In genomic region chr7:68321076-68321639, GRCh38 we compare ENCODE assay signal across 9 cellular contexts.
DNase-seq lines count a peak whose midpoint lies in the region; ATAC-seq and TF ChIP-seq lines count a peak whose summit lies in the region.
"Had no signal": no experiment of that assay in that cellular context is flagged by ENCODE, and none has a peak within 500 bp of the region (broad histone marks: within the 10 kb centered on the region; RNA-seq: fewer than 3 reads in every experiment).

No MANE protein-coding gene starts in this region.

- 43 to 53% methylated on average over 4 of the region's 4 CpGs for WGBS in sigmoid colon, 2 donors

- no peak for TF ChIP-seq POLR2A in sigmoid colon (IDR thresholded peaks at IDR 0.05)
- no peak for TF ChIP-seq POLR2A in GM18505 (IDR thresholded peaks at IDR 0.05; ENCODE audit: borderline replicate concordance, extremely low read depth, insufficient read depth, insufficient read length)

- H3K27me3 ChIP-seq in sigmoid colon: no peaks in the 10 kb centered on the region

- H3K4me3 ChIP-seq in sigmoid colon: no peak overlapping the region

- H3K27ac ChIP-seq in sigmoid colon: peak overlapping the region in 3 of 4 donors; percentile 42 to 62 (median 49)

- ATAC-seq in GM18505 (IDR thresholded peaks at IDR 0.05; ENCODE audit: unreplicated experiment): no peak
- ATAC-seq in effector memory CD8-positive, alpha-beta T cell (replicated peaks): no peak

- H3K9me3 Mint-ChIP-seq in effector memory CD8-positive, alpha-beta T cell: peaks cover 4 to 18% of the 10 kb centered on the region in 2 donors

- no peak overlapping the region for H3K27ac Mint-ChIP-seq in effector memory CD8-positive, alpha-beta T cell
- H3K27ac Mint-ChIP-seq: HFFc6 had no signal

- no peaks in the 10 kb centered on the region for H3K27me3 Mint-ChIP-seq in effector memory CD8-positive, alpha-beta T cell

- DNase-seq in LoVo (ENCODE audit: low spot score) (peak; percentile 34), NCI-H82 (lab: John Stamatoyannopoulos, UW) (peak; percentile 96), glomerular visceral epithelial cell (ENCODE audit: extremely low spot score) (peak; percentile 1), sigmoid colon (peak; percentile 68), iPS-NIHi11 (ENCODE audit: low spot score) (no peak), AML-193 (lab: John Stamatoyannopoulos, UW) (no peak)
- DNase-seq in effector memory CD8-positive, alpha-beta T cell: no peak
- DNase-seq: HFFc6 had no signal

- H3K4me1 ChIP-seq in sigmoid colon: peaks cover 0 to 27% (median 15%) of the 10 kb centered on the region in 4 donors

- TF ChIP-seq EP300 in sigmoid colon (IDR thresholded peaks at IDR 0.05): no peak

- TF ChIP-seq CTCF in sigmoid colon (IDR thresholded peaks at IDR 0.05): no peak

- H3K4me3 Mint-ChIP-seq in effector memory CD8-positive, alpha-beta T cell: no peak overlapping the region
- H3K4me3 Mint-ChIP-seq: HFFc6 had no signal

- H3K9me3 ChIP-seq in sigmoid colon: peaks cover 0 to 2% (median 0%) of the 10 kb centered on the region in 4 donors

- H3K4me1 Mint-ChIP-seq in effector memory CD8-positive, alpha-beta T cell (ENCODE audit: low read depth in 2 of 2): no peaks in the 10 kb centered on the region

- no peaks in the 10 kb centered on the region for H3K36me3 ChIP-seq in sigmoid colon

- H3K36me3 Mint-ChIP-seq in effector memory CD8-positive, alpha-beta T cell (ENCODE audit: insufficient read depth): no peaks in the 10 kb centered on the region

- intact Hi-C loops in sigmoid colon (cut with DNase I): no loop called here

Comparison
In these comparisons a context has a peak if more than half of its experiments do, and no peak if none do; other contexts are left out.
1. DNase-seq: peak in LoVo (single experiment), NCI-H82 (single experiment), glomerular visceral epithelial cell (single experiment) and sigmoid colon (single experiment); none in iPS-NIHi11 (single experiment), AML-193 (0 of 2) and effector memory CD8-positive, alpha-beta T cell (0 of 3).